In genomic region chr9:97786341-97786740, GRCh38 we compare ENCODE assay signal across 15 cellular contexts.
A peak's percentile ranks its signal among the peaks of the same experiment; 100 is the strongest.
DNase-seq lines count a peak whose midpoint lies in the region; ATAC-seq and TF ChIP-seq lines count a peak whose summit lies in the region.
"Had no signal": no experiment of that assay in that cellular context is flagged by ENCODE, and none has a peak within 500 bp of the region (broad histone marks: within the 10 kb centered on the region; RNA-seq: fewer than 3 reads in every experiment).

No MANE protein-coding gene starts in this region.

- no peaks in the 10 kb centered on the region for H3K4me1 ChIP-seq in NT2/D1 (ENCODE audit: insufficient read depth, insufficient read length)
- H3K4me1 ChIP-seq: sigmoid colon had no signal

- no peak for TF ChIP-seq CTCF in osteocyte (IDR thresholded peaks at IDR 0.05)

- H3K27ac Mint-ChIP-seq in osteocyte (ENCODE audit: unreplicated experiment): no peak overlapping the region
- H3K27ac Mint-ChIP-seq: CD8-positive, alpha-beta T cell; stimulated activated memory B cell treated with anti-CD40 and anti-IgM and Interleukin-4, amounts not matched to agents 10 μg/mL and 1 μg/mL and 100 μg/mL, for 72 hours had no signal

- DNase-seq in GM03348 (ENCODE audit: low spot score) (peak; percentile 27), NT2/D1 (ENCODE audit: low read depth, low spot score) (peak; percentile 47), osteocyte (ENCODE audit: extremely low spot score, unreplicated experiment) (peak; percentile 40), NCI-H748 treated with DMSO at 0.1 percent for 48 hours (lab: John Stamatoyannopoulos, UW) (no peak), COLO668 (lab: John Stamatoyannopoulos, UW; ENCODE audit: unreplicated experiment) (no peak), NCI-H1092 (lab: John Stamatoyannopoulos, UW) (no peak)
- DNase-seq: activated CD8-positive, alpha-beta memory T cell treated with anti-CD3 and anti-CD28 coated beads, Interleukin-2, amount 50 U/mL, for 4 hours; activated naive CD4-positive, alpha-beta T cell treated with anti-CD3 and anti-CD28 coated beads, Interleukin-2, amount 50 U/mL, for 16 hours; CD8-positive, alpha-beta T cell; central memory CD4-positive, alpha-beta T cell; sigmoid colon had no signal

- no peak overlapping the region for H3K9ac ChIP-seq in NT2/D1 (ENCODE audit: insufficient read length, low read depth)

- peak; percentile 84 for ATAC-seq in esophagus mucosa
- ATAC-seq: CD8-positive, alpha-beta T cell; stimulated activated memory B cell treated with anti-CD40 and anti-IgM and Interleukin-4, amounts not matched to agents 10 μg/mL and 1 μg/mL and 100 μg/mL, for 72 hours had no signal

- H3K36me3 ChIP-seq in NT2/D1 (ENCODE audit: insufficient read depth, insufficient read length, low read length): no peaks in the 10 kb centered on the region
- H3K36me3 ChIP-seq: sigmoid colon had no signal

- no peaks in the 10 kb centered on the region for H3K4me1 Mint-ChIP-seq in osteocyte (ENCODE audit: unreplicated experiment)
- H3K4me1 Mint-ChIP-seq: neural crest cell; stimulated activated memory B cell treated with anti-CD40 and anti-IgM and Interleukin-4, amounts not matched to agents 10 μg/mL and 1 μg/mL and 100 μg/mL, for 72 hours had no signal

- H3K27me3 ChIP-seq in NT2/D1 (ENCODE audit: insufficient read depth, insufficient read length): no peaks in the 10 kb centered on the region

- H3K36me3 Mint-ChIP-seq in osteocyte (ENCODE audit: unreplicated experiment): no peaks in the 10 kb centered on the region
- H3K36me3 Mint-ChIP-seq: CD8-positive, alpha-beta T cell; stimulated activated memory B cell treated with anti-CD40 and anti-IgM and Interleukin-4, amounts not matched to agents 10 μg/mL and 1 μg/mL and 100 μg/mL, for 72 hours had no signal

- no peaks in the 10 kb centered on the region; the same call in 1 of the 2 replicates for H3K9me3 ChIP-seq in NT2/D1 (ENCODE audit: insufficient read depth, low read length)
- H3K9me3 ChIP-seq: sigmoid colon had no signal

- H3K4me3 ChIP-seq in NT2/D1 (ENCODE audit: insufficient read length, low read depth): no peak overlapping the region
- H3K4me3 ChIP-seq: lung, sigmoid colon had no signal

- no peak overlapping the region for H3K4me3 Mint-ChIP-seq in osteocyte (ENCODE audit: unreplicated experiment)
- H3K4me3 Mint-ChIP-seq: CD8-positive, alpha-beta T cell; neural crest cell; stimulated activated memory B cell treated with anti-CD40 and anti-IgM and Interleukin-4, amounts not matched to agents 10 μg/mL and 1 μg/mL and 100 μg/mL, for 72 hours had no signal

- peaks cover 10% of the 10 kb centered on the region for H3K27me3 Mint-ChIP-seq in osteocyte (ENCODE audit: unreplicated experiment)

- no peaks in the 10 kb centered on the region for H3K9me3 Mint-ChIP-seq in osteocyte (ENCODE audit: unreplicated experiment)
- H3K9me3 Mint-ChIP-seq: CD8-positive, alpha-beta T cell; neural crest cell; stimulated activated memory B cell treated with anti-CD40 and anti-IgM and Interleukin-4, amounts not matched to agents 10 μg/mL and 1 μg/mL and 100 μg/mL, for 72 hours had no signal

Comparison
In these comparisons a context has a peak if more than half of its experiments do, and no peak if none do; other contexts are left out.
1. DNase-seq: peak in GM03348 (single experiment), NT2/D1 (single experiment) and osteocyte (single experiment); none in NCI-H748 treated with DMSO at 0.1 percent for 48 hours (single experiment), COLO668 (single experiment) and NCI-H1092 (single experiment).